2 cellular contexts compared by ENCODE assay signal in the genomic region with DNA sequence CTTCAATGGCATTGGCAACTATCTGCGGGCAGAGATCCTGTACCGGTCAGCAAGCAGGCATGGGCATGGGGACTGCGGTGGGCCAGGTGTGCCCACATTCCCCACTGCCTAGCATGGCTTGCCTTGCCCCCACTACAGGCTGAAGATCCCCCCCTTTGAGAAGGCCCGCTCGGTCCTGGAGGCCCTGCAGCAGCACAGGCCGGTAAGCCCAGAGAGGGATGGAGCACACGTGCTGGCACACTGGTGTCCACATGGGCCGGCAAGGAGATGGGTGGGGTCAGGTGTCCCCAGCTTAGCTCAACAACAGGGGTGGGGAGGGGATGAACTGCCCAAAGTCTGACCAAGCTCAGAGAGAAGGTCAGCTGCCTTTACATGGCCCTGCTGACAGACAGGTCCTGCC.
TF ChIP-seq lines count a peak whose summit lies in the region.

No MANE protein-coding gene starts in this region.

TF ChIP-seq in SK-N-SH, 30 proteins besides CTCF, POLR2A, EP300 and RAD21:
- TF ChIP-seq GATA2 (CRISPR knock-in tag; IDR thresholded peaks at IDR 0.05) (no peak), GABPA (IDR thresholded peaks at IDR 0.05; ENCODE audit: low read depth) (no peak), MEF2A (IDR thresholded peaks at IDR 0.05; ENCODE audit: borderline replicate concordance, low read depth) (no peak), TEAD4 (IDR thresholded peaks at IDR 0.05; ENCODE audit: borderline replicate concordance, insufficient read depth) (no peak), FOSL2 (IDR thresholded peaks at IDR 0.05; ENCODE audit: borderline replicate concordance, low read depth) (no peak), FOXJ3 (CRISPR knock-in tag; IDR thresholded peaks at IDR 0.05) (no peak), POLR2AphosphoS5 (IDR thresholded peaks at IDR 0.05; ENCODE audit: low read depth, low read length) (no peak), SMC3 (IDR thresholded peaks at IDR 0.05; ENCODE audit: low read depth, low read length) (no peak)
- TF ChIP-seq, protein P1, sequence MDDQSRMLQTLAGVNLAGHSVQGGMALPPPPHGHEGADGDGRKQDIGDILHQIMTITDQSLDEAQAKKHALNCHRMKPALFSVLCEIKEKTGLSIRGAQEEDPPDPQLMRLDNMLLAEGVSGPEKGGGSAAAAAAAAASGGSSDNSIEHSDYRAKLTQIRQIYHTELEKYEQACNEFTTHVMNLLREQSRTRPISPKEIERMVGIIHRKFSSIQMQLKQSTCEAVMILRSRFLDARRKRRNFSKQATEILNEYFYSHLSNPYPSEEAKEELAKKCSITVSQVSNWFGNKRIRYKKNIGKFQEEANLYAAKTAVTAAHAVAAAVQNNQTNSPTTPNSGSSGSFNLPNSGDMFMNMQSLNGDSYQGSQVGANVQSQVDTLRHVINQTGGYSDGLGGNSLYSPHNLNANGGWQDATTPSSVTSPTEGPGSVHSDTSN (IDR thresholded peaks at IDR 0.05): no peak
- TF ChIP-seq, protein P2, sequence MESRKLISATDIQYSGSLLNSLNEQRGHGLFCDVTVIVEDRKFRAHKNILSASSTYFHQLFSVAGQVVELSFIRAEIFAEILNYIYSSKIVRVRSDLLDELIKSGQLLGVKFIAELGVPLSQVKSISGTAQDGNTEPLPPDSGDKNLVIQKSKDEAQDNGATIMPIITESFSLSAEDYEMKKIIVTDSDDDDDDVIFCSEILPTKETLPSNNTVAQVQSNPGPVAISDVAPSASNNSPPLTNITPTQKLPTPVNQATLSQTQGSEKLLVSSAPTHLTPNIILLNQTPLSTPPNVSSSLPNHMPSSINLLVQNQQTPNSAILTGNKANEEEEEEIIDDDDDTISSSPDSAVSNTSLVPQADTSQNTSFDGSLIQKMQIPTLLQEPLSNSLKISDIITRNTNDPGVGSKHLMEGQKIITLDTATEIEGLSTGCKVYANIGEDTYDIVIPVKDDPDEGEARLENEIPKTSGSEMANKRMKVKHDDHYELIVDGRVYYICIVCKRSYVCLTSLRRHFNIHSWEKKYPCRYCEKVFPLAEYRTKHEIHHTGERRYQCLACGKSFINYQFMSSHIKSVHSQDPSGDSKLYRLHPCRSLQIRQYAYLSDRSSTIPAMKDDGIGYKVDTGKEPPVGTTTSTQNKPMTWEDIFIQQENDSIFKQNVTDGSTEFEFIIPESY (IDR thresholded peaks at IDR 0.05; ENCODE audit: borderline replicate concordance, low read depth): no peak
- TF ChIP-seq, protein P3, sequence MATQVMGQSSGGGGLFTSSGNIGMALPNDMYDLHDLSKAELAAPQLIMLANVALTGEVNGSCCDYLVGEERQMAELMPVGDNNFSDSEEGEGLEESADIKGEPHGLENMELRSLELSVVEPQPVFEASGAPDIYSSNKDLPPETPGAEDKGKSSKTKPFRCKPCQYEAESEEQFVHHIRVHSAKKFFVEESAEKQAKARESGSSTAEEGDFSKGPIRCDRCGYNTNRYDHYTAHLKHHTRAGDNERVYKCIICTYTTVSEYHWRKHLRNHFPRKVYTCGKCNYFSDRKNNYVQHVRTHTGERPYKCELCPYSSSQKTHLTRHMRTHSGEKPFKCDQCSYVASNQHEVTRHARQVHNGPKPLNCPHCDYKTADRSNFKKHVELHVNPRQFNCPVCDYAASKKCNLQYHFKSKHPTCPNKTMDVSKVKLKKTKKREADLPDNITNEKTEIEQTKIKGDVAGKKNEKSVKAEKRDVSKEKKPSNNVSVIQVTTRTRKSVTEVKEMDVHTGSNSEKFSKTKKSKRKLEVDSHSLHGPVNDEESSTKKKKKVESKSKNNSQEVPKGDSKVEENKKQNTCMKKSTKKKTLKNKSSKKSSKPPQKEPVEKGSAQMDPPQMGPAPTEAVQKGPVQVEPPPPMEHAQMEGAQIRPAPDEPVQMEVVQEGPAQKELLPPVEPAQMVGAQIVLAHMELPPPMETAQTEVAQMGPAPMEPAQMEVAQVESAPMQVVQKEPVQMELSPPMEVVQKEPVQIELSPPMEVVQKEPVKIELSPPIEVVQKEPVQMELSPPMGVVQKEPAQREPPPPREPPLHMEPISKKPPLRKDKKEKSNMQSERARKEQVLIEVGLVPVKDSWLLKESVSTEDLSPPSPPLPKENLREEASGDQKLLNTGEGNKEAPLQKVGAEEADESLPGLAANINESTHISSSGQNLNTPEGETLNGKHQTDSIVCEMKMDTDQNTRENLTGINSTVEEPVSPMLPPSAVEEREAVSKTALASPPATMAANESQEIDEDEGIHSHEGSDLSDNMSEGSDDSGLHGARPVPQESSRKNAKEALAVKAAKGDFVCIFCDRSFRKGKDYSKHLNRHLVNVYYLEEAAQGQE (IDR thresholded peaks at IDR 0.05; ENCODE audit: low read depth, low read length): no peak
TF ChIP-seq in SK-N-SH: peak in this region for 0.

TF ChIP-seq in SK-N-SH treated with all-trans-retinoic acid at 6 μM for 48 hours, 23 proteins besides CTCF, POLR2A, EP300 and RAD21:
- TF ChIP-seq, protein P4, sequence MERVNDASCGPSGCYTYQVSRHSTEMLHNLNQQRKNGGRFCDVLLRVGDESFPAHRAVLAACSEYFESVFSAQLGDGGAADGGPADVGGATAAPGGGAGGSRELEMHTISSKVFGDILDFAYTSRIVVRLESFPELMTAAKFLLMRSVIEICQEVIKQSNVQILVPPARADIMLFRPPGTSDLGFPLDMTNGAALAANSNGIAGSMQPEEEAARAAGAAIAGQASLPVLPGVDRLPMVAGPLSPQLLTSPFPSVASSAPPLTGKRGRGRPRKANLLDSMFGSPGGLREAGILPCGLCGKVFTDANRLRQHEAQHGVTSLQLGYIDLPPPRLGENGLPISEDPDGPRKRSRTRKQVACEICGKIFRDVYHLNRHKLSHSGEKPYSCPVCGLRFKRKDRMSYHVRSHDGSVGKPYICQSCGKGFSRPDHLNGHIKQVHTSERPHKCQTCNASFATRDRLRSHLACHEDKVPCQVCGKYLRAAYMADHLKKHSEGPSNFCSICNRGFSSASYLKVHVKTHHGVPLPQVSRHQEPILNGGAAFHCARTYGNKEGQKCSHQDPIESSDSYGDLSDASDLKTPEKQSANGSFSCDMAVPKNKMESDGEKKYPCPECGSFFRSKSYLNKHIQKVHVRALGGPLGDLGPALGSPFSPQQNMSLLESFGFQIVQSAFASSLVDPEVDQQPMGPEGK (CRISPR knock-in tag; IDR thresholded peaks at IDR 0.05; ENCODE audit: borderline replicate concordance): no peak
- TF ChIP-seq ZNF8 (CRISPR knock-in tag; IDR thresholded peaks at IDR 0.05) (no peak), OSR1 (CRISPR knock-in tag; IDR thresholded peaks at IDR 0.05) (no peak), ZFP30 (CRISPR knock-in tag; IDR thresholded peaks at IDR 0.05) (no peak), TCF4 (CRISPR knock-in tag; IDR thresholded peaks at IDR 0.05; ENCODE audit: borderline replicate concordance) (no peak), ZFP3 (CRISPR knock-in tag; IDR thresholded peaks at IDR 0.05) (no peak), RARB (CRISPR knock-in tag; IDR thresholded peaks at IDR 0.05) (no peak), ISL1 (CRISPR knock-in tag; IDR thresholded peaks at IDR 0.05) (no peak), PPARA (CRISPR knock-in tag; IDR thresholded peaks at IDR 0.05; ENCODE audit: borderline replicate concordance) (no peak), ZC3H10 (CRISPR knock-in tag; IDR thresholded peaks at IDR 0.05) (no peak), ZNF70 (CRISPR knock-in tag; IDR thresholded peaks at IDR 0.05) (no peak), TOX (CRISPR knock-in tag; IDR thresholded peaks at IDR 0.05; ENCODE audit: borderline replicate concordance) (no peak), ZNF565 (CRISPR knock-in tag; conservative IDR thresholded peaks at IDR 0.05; ENCODE audit: low read depth) (no peak), GLIS3 (CRISPR knock-in tag; IDR thresholded peaks at IDR 0.05) (no peak), ESRRG (CRISPR knock-in tag; IDR thresholded peaks at IDR 0.05) (no peak)
- TF ChIP-seq, protein P5, sequence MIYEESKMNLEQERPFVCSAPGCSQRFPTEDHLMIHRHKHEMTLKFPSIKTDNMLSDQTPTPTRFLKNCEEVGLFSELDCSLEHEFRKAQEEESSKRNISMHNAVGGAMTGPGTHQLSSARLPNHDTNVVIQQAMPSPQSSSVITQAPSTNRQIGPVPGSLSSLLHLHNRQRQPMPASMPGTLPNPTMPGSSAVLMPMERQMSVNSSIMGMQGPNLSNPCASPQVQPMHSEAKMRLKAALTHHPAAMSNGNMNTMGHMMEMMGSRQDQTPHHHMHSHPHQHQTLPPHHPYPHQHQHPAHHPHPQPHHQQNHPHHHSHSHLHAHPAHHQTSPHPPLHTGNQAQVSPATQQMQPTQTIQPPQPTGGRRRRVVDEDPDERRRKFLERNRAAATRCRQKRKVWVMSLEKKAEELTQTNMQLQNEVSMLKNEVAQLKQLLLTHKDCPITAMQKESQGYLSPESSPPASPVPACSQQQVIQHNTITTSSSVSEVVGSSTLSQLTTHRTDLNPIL (CRISPR knock-in tag; IDR thresholded peaks at IDR 0.05; ENCODE audit: low read depth): no peak
- TF ChIP-seq, protein P6, sequence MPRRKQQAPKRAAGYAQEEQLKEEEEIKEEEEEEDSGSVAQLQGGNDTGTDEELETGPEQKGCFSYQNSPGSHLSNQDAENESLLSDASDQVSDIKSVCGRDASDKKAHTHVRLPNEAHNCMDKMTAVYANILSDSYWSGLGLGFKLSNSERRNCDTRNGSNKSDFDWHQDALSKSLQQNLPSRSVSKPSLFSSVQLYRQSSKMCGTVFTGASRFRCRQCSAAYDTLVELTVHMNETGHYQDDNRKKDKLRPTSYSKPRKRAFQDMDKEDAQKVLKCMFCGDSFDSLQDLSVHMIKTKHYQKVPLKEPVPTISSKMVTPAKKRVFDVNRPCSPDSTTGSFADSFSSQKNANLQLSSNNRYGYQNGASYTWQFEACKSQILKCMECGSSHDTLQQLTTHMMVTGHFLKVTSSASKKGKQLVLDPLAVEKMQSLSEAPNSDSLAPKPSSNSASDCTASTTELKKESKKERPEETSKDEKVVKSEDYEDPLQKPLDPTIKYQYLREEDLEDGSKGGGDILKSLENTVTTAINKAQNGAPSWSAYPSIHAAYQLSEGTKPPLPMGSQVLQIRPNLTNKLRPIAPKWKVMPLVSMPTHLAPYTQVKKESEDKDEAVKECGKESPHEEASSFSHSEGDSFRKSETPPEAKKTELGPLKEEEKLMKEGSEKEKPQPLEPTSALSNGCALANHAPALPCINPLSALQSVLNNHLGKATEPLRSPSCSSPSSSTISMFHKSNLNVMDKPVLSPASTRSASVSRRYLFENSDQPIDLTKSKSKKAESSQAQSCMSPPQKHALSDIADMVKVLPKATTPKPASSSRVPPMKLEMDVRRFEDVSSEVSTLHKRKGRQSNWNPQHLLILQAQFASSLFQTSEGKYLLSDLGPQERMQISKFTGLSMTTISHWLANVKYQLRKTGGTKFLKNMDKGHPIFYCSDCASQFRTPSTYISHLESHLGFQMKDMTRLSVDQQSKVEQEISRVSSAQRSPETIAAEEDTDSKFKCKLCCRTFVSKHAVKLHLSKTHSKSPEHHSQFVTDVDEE (CRISPR knock-in tag; IDR thresholded peaks at IDR 0.05): no peak
